ENCODE assay signal across 8 cellular contexts in the genomic region with DNA sequence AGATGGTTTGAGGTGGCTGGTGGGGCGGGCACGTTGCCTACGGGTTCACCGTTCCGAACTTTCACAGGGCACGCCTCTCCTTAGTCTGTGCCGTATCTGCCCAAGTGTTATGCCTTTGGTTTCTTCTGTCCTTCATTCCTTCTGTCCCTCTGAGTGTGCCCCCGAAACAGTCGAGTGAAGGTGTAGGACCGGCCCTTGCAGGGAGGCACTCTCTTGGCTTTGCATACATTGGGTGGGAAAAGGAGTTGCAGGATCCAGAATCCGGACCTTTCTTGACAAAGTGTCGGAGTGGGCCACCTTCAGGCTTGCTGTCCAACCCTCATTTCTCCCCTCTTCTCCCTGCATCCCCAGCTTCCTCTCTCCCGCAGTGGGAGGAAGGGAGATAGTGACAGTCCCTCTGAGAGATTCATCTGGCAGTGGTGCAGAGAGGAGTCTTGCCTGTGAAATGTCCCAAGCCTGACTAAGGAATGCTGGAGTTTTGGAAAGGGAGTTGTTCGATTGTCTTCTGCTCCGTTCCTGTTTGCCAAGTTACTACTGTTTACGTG. TPM values are rescaled to one million over a fixed set of nuclear protein-coding genes. Genes with fewer than 3 reads are reported as not detected.
DNase-seq lines count a peak whose midpoint lies in the region; ATAC-seq and TF ChIP-seq lines count a peak whose summit lies in the region.

No MANE protein-coding gene starts in this region.

- no peaks in the 10 kb centered on the region for H3K36me3 ChIP-seq in CD4-positive, alpha-beta memory T cell (ENCODE audit: insufficient read depth, low read length)
- H3K36me3 ChIP-seq in HEK293 (ENCODE audit: control insufficient read depth in 2 of 2, insufficient read depth in 1 of 2, low read length in 2 of 2) (no peaks in the 10 kb centered on the region), SK-N-MC (ENCODE audit: insufficient read depth, low read length) (no peaks in the 10 kb centered on the region), esophagus (ENCODE audit: control insufficient read depth in 2 of 2, insufficient read depth in 2 of 2, low read length in 1 of 2) (no peaks in the 10 kb centered on the region)

- TF ChIP-seq CTCF in HEK293 (tag by site-specific recombination; IDR thresholded peaks at IDR 0.05) (no peak), natural killer cell (IDR thresholded peaks at IDR 0.05) (no peak)

- H3K4me3 ChIP-seq in CD4-positive, alpha-beta memory T cell (ENCODE audit: low read length in 2 of 2): peak overlapping the region; percentile 94 to 96
- H3K4me3 ChIP-seq in HEK293 (ENCODE audit: low read depth, low read length) (peak overlapping the region; percentile 82), SK-N-MC (peak overlapping the region; percentile 98), esophagus (ENCODE audit: low read depth in 1 of 2, low read length in 2 of 2) (peak overlapping the region; percentile 80 to 81)

- H3K36me3 Mint-ChIP-seq in CD4-positive, alpha-beta memory T cell: peaks cover 0 to 12% of the 10 kb centered on the region in 2 donors
- H3K36me3 Mint-ChIP-seq in natural killer cell: no peaks in the 10 kb centered on the region

- intact Hi-C loops in CD4-positive, alpha-beta memory T cell (cut with micrococcal nuclease): loop anchor here (1.0 kb wide), 1 partner anchor 10 kb away; no protein-coding TSS in a partner anchor
- intact Hi-C loops in natural killer cell (cut with micrococcal nuclease): no loop called here

- peaks cover 0 to 2% of the 10 kb centered on the region in 2 donors for H3K27me3 Mint-ChIP-seq in CD4-positive, alpha-beta memory T cell
- peaks cover 5 to 18% of the 10 kb centered on the region in 2 donors for H3K27me3 Mint-ChIP-seq in natural killer cell (ENCODE audit: low read depth in 2 of 2)

- H3K27me3 ChIP-seq in CD4-positive, alpha-beta memory T cell (ENCODE audit: insufficient read depth, low read length): no peaks in the 10 kb centered on the region
- no peaks in the 10 kb centered on the region for H3K27me3 ChIP-seq in esophagus (ENCODE audit: control insufficient read depth in 1 of 2, insufficient read depth in 2 of 2, low read length in 2 of 2)

- H3K27ac ChIP-seq in CD4-positive, alpha-beta memory T cell (ENCODE audit: low read depth, low read length): peak overlapping the region; percentile 78
- peak overlapping the region; percentile 14 for H3K27ac ChIP-seq in HEK293 (ENCODE audit: extremely low read depth, low read depth, low read length)
- H3K27ac ChIP-seq in SK-N-MC: no peak overlapping the region
- peak overlapping the region; percentile 94 to 95 for H3K27ac ChIP-seq in esophagus (ENCODE audit: low read depth in 2 of 2, low read length in 1 of 2)

- H3K4me1 Mint-ChIP-seq in CD4-positive, alpha-beta memory T cell: peaks cover 30 to 55% (median 43%) of the 10 kb centered on the region in 4 donors
- H3K4me1 Mint-ChIP-seq in natural killer cell: peaks cover 54 to 55% of the 10 kb centered on the region in 2 donors

- WGBS in esophagus, 2 donors: 3% methylated on average over 16 of the region's 16 CpGs

- POLR2A ChIA-PET in CD4-positive, alpha-beta memory T cell (lab: Charles Lee; ENCODE audit: partially characterized antibody): interaction anchor here (0.7 to 2.4 kb wide), 6 partner anchors 10 to 334 kb away, joined by 3 to 14 read pairs (median 4); a partner anchor contains a TSS
- POLR2A ChIA-PET in HEK293 (lab: Yijun Ruan, JAX): interaction anchor here (1.8 kb wide), 1 partner anchor 26 kb away, joined by 5 read pairs; no protein-coding TSS in a partner anchor

- DNase-seq in CD4-positive, alpha-beta memory T cell: peak in 1 of 5 donors; percentile 1
- DNase-seq in SK-N-MC (ENCODE audit: low read depth, low spot score) (no peak), natural killer cell (peak; percentile 56), SHP77 treated with DMSO at 0.1 percent for 48 hours (lab: John Stamatoyannopoulos, UW) (no peak), T-helper 9 cell (no peak), germinal center (ENCODE audit: low spot score) (no peak)

- CTCF ChIA-PET in CD4-positive, alpha-beta memory T cell (lab: Charles Lee; ENCODE audit: partially characterized antibody): interaction anchor here (1.1 to 3.0 kb wide), 3 partner anchors 11 to 309 kb away, joined by 3 to 13 read pairs (median 5); no protein-coding TSS in a partner anchor
- CTCF ChIA-PET in HEK293 (lab: Yijun Ruan, JAX): interaction anchor here (0.7 to 0.8 kb wide), 2 partner anchors 45 to 548 kb away, joined by 3 read pairs; no protein-coding TSS in a partner anchor

- peak overlapping the region; percentile 93 to 99 (median 98) for H3K27ac Mint-ChIP-seq in CD4-positive, alpha-beta memory T cell
- H3K27ac Mint-ChIP-seq in natural killer cell: peak overlapping the region; percentile 95 to 99

- peaks cover 29% of the 10 kb centered on the region for H3K4me1 ChIP-seq in CD4-positive, alpha-beta memory T cell (ENCODE audit: insufficient read depth, low read length)
- H3K4me1 ChIP-seq in HEK293 (ENCODE audit: control insufficient read depth, insufficient read depth, low read length): peaks cover 19% of the 10 kb centered on the region
- H3K4me1 ChIP-seq in esophagus (ENCODE audit: control insufficient read depth in 2 of 2, insufficient read depth in 2 of 2, low read length in 1 of 2): peaks cover 0 to 3% of the 10 kb centered on the region in 2 donors

- H3K9me3 Mint-ChIP-seq in CD4-positive, alpha-beta memory T cell: no peaks in the 10 kb centered on the region
- H3K9me3 Mint-ChIP-seq in natural killer cell: no peaks in the 10 kb centered on the region

- H3K9me3 ChIP-seq in CD4-positive, alpha-beta memory T cell (ENCODE audit: control insufficient read depth in 1 of 2, low read length in 2 of 2): no peaks in the 10 kb centered on the region
- H3K9me3 ChIP-seq in HEK293 (ENCODE audit: control insufficient read depth, insufficient read depth, low read depth, low read length): no peaks in the 10 kb centered on the region
- no peaks in the 10 kb centered on the region for H3K9me3 ChIP-seq in SK-N-MC (ENCODE audit: low read depth, low read length)
- no peaks in the 10 kb centered on the region for H3K9me3 ChIP-seq in esophagus (ENCODE audit: control insufficient read depth in 2 of 2, insufficient read depth in 1 of 2, low read depth in 1 of 2, low read length in 1 of 2)

- H3K9ac ChIP-seq in SK-N-MC (ENCODE audit: insufficient read length): peak overlapping the region; percentile 75

- H3K4me3 Mint-ChIP-seq in CD4-positive, alpha-beta memory T cell: peak overlapping the region; percentile 92 to 100 (median 99)
- peak overlapping the region; percentile 99 for H3K4me3 Mint-ChIP-seq in natural killer cell

- ATAC-seq in natural killer cell: peak; percentile 54 to 76 (median 62)

TF ChIP-seq in HEK293, 187 proteins besides CTCF, POLR2A, EP300 and RAD21 (continues in another document):
- TF ChIP-seq ZNF132 (tag by site-specific recombination; IDR thresholded peaks at IDR 0.05; ENCODE audit: borderline replicate concordance) (no peak), ZXDB (tag by site-specific recombination; IDR thresholded peaks at IDR 0.05) (peak; percentile 83; the same call in 1 of the 2 replicates), GLIS2 (tag by site-specific recombination; IDR thresholded peaks at IDR 0.05) (no peak), ZNF335 (tag by site-specific recombination; conservative IDR thresholded peaks at IDR 0.05) (peak; percentile 16; the same call in 1 of the 2 replicates), ZNF2 (tag by site-specific recombination; IDR thresholded peaks at IDR 0.05) (0 out of 2 replicates have a peak, but pooled peaks have one; percentile 3), ZNF600 (tag by site-specific recombination; IDR thresholded peaks at IDR 0.05) (peak; percentile 91), SP2 (tag by site-specific recombination; IDR thresholded peaks at IDR 0.05) (no peak), ZNF501 (tag by site-specific recombination; IDR thresholded peaks at IDR 0.05) (no peak; the same call in 1 of the 2 replicates), ZNF76 (tag by site-specific recombination; IDR thresholded peaks at IDR 0.05; ENCODE audit: borderline replicate concordance, low read depth) (0 out of 2 replicates have a peak, but pooled peaks have one; percentile 2), ZBTB17 (tag by site-specific recombination; IDR thresholded peaks at IDR 0.05) (peak; percentile 32)
- TF ChIP-seq, protein P1, sequence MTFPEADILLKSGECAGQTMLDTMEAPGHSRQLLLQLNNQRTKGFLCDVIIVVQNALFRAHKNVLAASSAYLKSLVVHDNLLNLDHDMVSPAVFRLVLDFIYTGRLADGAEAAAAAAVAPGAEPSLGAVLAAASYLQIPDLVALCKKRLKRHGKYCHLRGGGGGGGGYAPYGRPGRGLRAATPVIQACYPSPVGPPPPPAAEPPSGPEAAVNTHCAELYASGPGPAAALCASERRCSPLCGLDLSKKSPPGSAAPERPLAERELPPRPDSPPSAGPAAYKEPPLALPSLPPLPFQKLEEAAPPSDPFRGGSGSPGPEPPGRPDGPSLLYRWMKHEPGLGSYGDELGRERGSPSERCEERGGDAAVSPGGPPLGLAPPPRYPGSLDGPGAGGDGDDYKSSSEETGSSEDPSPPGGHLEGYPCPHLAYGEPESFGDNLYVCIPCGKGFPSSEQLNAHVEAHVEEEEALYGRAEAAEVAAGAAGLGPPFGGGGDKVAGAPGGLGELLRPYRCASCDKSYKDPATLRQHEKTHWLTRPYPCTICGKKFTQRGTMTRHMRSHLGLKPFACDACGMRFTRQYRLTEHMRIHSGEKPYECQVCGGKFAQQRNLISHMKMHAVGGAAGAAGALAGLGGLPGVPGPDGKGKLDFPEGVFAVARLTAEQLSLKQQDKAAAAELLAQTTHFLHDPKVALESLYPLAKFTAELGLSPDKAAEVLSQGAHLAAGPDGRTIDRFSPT (tag by site-specific recombination; IDR thresholded peaks at IDR 0.05): no peak

RNA-seq across cellular contexts. Expression of a gene that starts 0.6 kb away (rescaled TPM):
- 10 to 100 TPM; 12.5 to 16.5 TPM for total RNA-seq in CD4-positive, alpha-beta memory T cell
- 10 to 100 TPM; 12.8 to 15.3 TPM for polyA plus RNA-seq in CD4-positive, alpha-beta memory T cell
- polyA plus RNA-seq in esophagus: 10 to 100 TPM; 13.7 to 14.3 TPM
- 10 to 100 TPM; 13.7 to 20.6 (median 14.6) TPM for total RNA-seq in natural killer cell

RNA-seq across cellular contexts. Expression of a gene that starts 0.8 kb away (rescaled TPM):
- total RNA-seq in CD4-positive, alpha-beta memory T cell: under 1 TPM; 0.12 to 0.17 TPM
- polyA plus RNA-seq in CD4-positive, alpha-beta memory T cell: not detected
- polyA plus RNA-seq in esophagus: under 1 TPM; 0.04 to 0.05 TPM
- not detected for total RNA-seq in natural killer cell
